ENCODE assay signal across 38 cellular contexts in the genomic region with DNA sequence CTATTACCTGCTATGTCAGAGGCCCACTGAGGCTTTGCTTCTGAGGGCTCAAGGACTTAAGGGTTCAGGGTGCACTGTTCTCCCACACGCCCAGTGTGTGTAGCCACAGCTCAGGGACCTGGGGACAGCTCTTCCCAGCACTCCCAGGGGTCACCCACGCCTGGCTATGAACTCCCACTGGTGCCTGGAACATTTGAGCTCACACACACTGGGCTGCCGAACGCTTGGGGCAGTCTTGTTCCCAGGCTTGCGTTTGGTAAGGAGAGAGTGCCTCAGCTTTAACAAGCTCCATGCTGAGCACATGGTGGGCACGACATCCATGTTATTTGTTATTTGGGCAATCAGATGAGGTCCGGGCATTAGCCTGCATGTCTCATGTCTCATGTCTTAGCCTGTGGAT. TPM values are rescaled to one million over a fixed set of nuclear protein-coding genes. Genes with fewer than 3 reads are reported as not detected.
"Had no signal": no experiment of that assay in that cellular context is flagged by ENCODE, and none has a peak within 500 bp of the region (broad histone marks: within the 10 kb centered on the region; RNA-seq: fewer than 3 reads in every experiment).

No MANE protein-coding gene starts in this region.

- H3K36me3 ChIP-seq: ascending aorta, cardiac muscle cell had no signal

- H3K9me3 Mint-ChIP-seq: activated B cell treated with CpG ODN at 0.5 μM for 24 hours; activated CD4-positive, alpha-beta memory T cell treated with anti-CD3 and anti-CD28 coated beads, Interleukin-2, amount 10 ng/mL, durations not matched to agents 7 days and 5 days; activated CD4-positive, alpha-beta T cell treated with anti-CD3 and anti-CD28 coated beads, Interleukin-2, amount 10 ng/mL, durations not matched to agents 24 days and 14 days; activated naive CD4-positive, alpha-beta T cell treated with anti-CD3 and anti-CD28 coated beads, Interleukin-2, amount 10 ng/mL, durations not matched to agents 7 days and 5 days; activated naive CD4-positive, alpha-beta T cell treated with anti-CD3 and anti-CD28 coated beads, Interleukin-2, amount 50 U/mL, for 24 hours; activated naive CD8-positive, alpha-beta T cell treated with anti-CD3 and anti-CD28 coated beads, Interleukin-2, amount 10 ng/mL, durations not matched to agents 7 days and 5 days; activated naive CD8-positive, alpha-beta T cell treated with anti-CD3 and anti-CD28 coated beads, Interleukin-2, amount 50 U/mL, for 24 hours; activated T-cell treated with anti-CD3 and anti-CD28 coated beads, Interleukin-2, amount 50 U/mL, for 24 hours; activated T-helper 2 cell treated with anti-CD3 and anti-CD28 coated beads, Interferon-gamma antibody, Interleukin-2, Interleukin-4, amounts not matched to agents 10 μg/mL and 5 μg/mL and 100 μg/mL, durations not matched to agents 14 hours and 24 hours and 36 hours; central memory CD8-positive, alpha-beta T cell; T-helper 1 cell treated with Interleukin-12 subunit alpha and Interleukin-12 subunit beta and Interleukin-4 antibody, amounts not matched to agents 30 μg/mL and 1 μg/mL, for 36 hours; T-helper 2 cell treated with Interferon-gamma antibody and Interleukin-4, amounts not matched to agents 5 μg/mL and 100 μg/mL, for 36 hours had no signal

- FAIRE-seq: bronchial epithelial cell, TTC549 had no signal

- H3K4me1 ChIP-seq: ascending aorta had no signal

- H3K27me3 ChIP-seq: ascending aorta, cardiac muscle cell had no signal

- H3K4me3 ChIP-seq: ascending aorta, cardiac muscle cell had no signal

- H3K27me3 Mint-ChIP-seq: activated B cell treated with CpG ODN at 0.5 μM for 24 hours; activated CD8-positive, alpha-beta memory T cell treated with anti-CD3 and anti-CD28 coated beads, Interleukin-2, amount 10 ng/mL, durations not matched to agents 7 days and 5 days; activated naive CD4-positive, alpha-beta T cell treated with anti-CD3 and anti-CD28 coated beads, Interleukin-2, amount 50 U/mL, for 24 hours; activated naive CD8-positive, alpha-beta T cell; activated naive CD8-positive, alpha-beta T cell treated with anti-CD3 and anti-CD28 coated beads, Interleukin-2, amount 50 U/mL, for 24 hours; activated T-cell treated with anti-CD3 and anti-CD28 coated beads, Interleukin-2, amount 50 U/mL, for 24 hours had no signal

- H3K9me3 ChIP-seq: ascending aorta had no signal

- H3K4me3 Mint-ChIP-seq: activated B cell treated with CpG ODN at 0.5 μM for 24 hours; activated CD4-positive, alpha-beta memory T cell treated with anti-CD3 and anti-CD28 coated beads, Interleukin-2, amount 10 ng/mL, durations not matched to agents 7 days and 5 days; activated CD4-positive, alpha-beta T cell treated with anti-CD3 and anti-CD28 coated beads, Interleukin-2, amount 10 ng/mL, durations not matched to agents 24 days and 14 days; activated CD8-positive, alpha-beta memory T cell treated with anti-CD3 and anti-CD28 coated beads, Interleukin-2, amount 10 ng/mL, durations not matched to agents 7 days and 5 days; activated CD8-positive, alpha-beta T cell treated with anti-CD3 and anti-CD28 coated beads, Interleukin-2, amount 10 ng/mL, durations not matched to agents 7 days and 5 days; activated naive CD4-positive, alpha-beta T cell treated with anti-CD3 and anti-CD28 coated beads, Interleukin-2, amount 10 ng/mL, durations not matched to agents 7 days and 5 days; activated naive CD4-positive, alpha-beta T cell treated with anti-CD3 and anti-CD28 coated beads, Interleukin-2, amount 50 U/mL, for 24 hours; activated naive CD8-positive, alpha-beta T cell; activated naive CD8-positive, alpha-beta T cell treated with anti-CD3 and anti-CD28 coated beads, Interleukin-2, amount 10 ng/mL, durations not matched to agents 7 days and 5 days; activated naive CD8-positive, alpha-beta T cell treated with anti-CD3 and anti-CD28 coated beads, Interleukin-2, amount 50 U/mL, for 24 hours; activated T-cell treated with anti-CD3 and anti-CD28 coated beads, Interleukin-2, amount 50 U/mL, for 24 hours; brain; central memory CD8-positive, alpha-beta T cell; T-helper 1 cell treated with Interleukin-12 subunit alpha and Interleukin-12 subunit beta and Interleukin-4 antibody, amounts not matched to agents 30 μg/mL and 1 μg/mL, for 36 hours; T-helper 2 cell treated with Interferon-gamma antibody and Interleukin-4, amounts not matched to agents 5 μg/mL and 100 μg/mL, for 36 hours had no signal

- DNase-seq: activated B cell treated with CpG ODN at 0.5 μM for 24 hours; activated CD4-positive, alpha-beta memory T cell treated with anti-CD3 and anti-CD28 coated beads, Interleukin-2, amount 10 ng/mL, durations not matched to agents 7 days and 5 days; activated CD4-positive, alpha-beta T cell treated with anti-CD3 and anti-CD28 coated beads for 4 hours; activated CD4-positive, alpha-beta T cell treated with anti-CD3 and anti-CD28 coated beads, Interleukin-2, amount 10 ng/mL, durations not matched to agents 24 days and 14 days; activated CD4-positive, alpha-beta T cell treated with anti-CD3 and anti-CD28 coated beads, Interleukin-2, amount 50 U/mL, for 1 hour; activated CD4-positive, alpha-beta T cell treated with anti-CD3 and anti-CD28 coated beads, Interleukin-2, amount 50 U/mL, for 48 hours; activated CD4-positive, CD25-positive, alpha-beta regulatory T cell treated with anti-CD3 and anti-CD28 coated beads, Interleukin-2, amount 50 U/mL, for 72 hours; activated CD8-positive, alpha-beta memory T cell treated with anti-CD3 and anti-CD28 coated beads for 24 hours; activated CD8-positive, alpha-beta memory T cell treated with anti-CD3 and anti-CD28 coated beads, Interleukin-2, amount 10 ng/mL, durations not matched to agents 7 days and 5 days; activated CD8-positive, alpha-beta memory T cell treated with anti-CD3 and anti-CD28 coated beads, Interleukin-2, amount 50 U/mL, for 48 hours; activated CD8-positive, alpha-beta T cell treated with anti-CD3 and anti-CD28 coated beads, Interleukin-2, amount 10 ng/mL, durations not matched to agents 7 days and 5 days; activated effector memory CD4-positive, alpha-beta T cell treated with Interleukin-2 at 50 U/mL for 16 hours; activated gamma-delta T cell; activated naive CD4-positive, alpha-beta T cell treated with anti-CD3 and anti-CD28 coated beads, Interleukin-2, amount 10 ng/mL, durations not matched to agents 7 days and 5 days; activated naive CD4-positive, alpha-beta T cell treated with Interleukin-2 at 50 U/mL for 16 hours; activated naive CD8-positive, alpha-beta T cell treated with anti-CD3 and anti-CD28 coated beads, Interleukin-2, amount 10 ng/mL, durations not matched to agents 7 days and 5 days; activated naive CD8-positive, alpha-beta T cell treated with anti-CD3 and anti-CD28 coated beads, Interleukin-2, amount 50 U/mL, for 24 hours; activated T-cell treated with anti-CD3 and anti-CD28 coated beads, Interleukin-2, amount 50 U/mL, for 24 hours; activated T-cell treated with anti-CD3 and anti-CD28 coated beads, Interleukin-2, amount 50 U/mL, for 48 hours; amygdala; anterior cingulate cortex; caudate nucleus; cerebellar nuclear complex; T-helper 1 cell; T-helper 2 cell; T-helper 9 cell had no signal

- H3K4me1 Mint-ChIP-seq: activated B cell treated with CpG ODN at 0.5 μM for 24 hours; activated CD4-positive, alpha-beta memory T cell treated with anti-CD3 and anti-CD28 coated beads, Interleukin-2, amount 10 ng/mL, durations not matched to agents 7 days and 5 days; activated CD4-positive, alpha-beta T cell treated with anti-CD3 and anti-CD28 coated beads, Interleukin-2, amount 10 ng/mL, durations not matched to agents 24 days and 14 days; activated CD8-positive, alpha-beta memory T cell treated with anti-CD3 and anti-CD28 coated beads, Interleukin-2, amount 10 ng/mL, durations not matched to agents 7 days and 5 days; activated naive CD4-positive, alpha-beta T cell treated with anti-CD3 and anti-CD28 coated beads, Interleukin-2, amount 10 ng/mL, durations not matched to agents 7 days and 5 days; activated naive CD8-positive, alpha-beta T cell treated with anti-CD3 and anti-CD28 coated beads, Interleukin-2, amount 10 ng/mL, durations not matched to agents 7 days and 5 days; activated naive CD8-positive, alpha-beta T cell treated with anti-CD3 and anti-CD28 coated beads, Interleukin-2, amount 50 U/mL, for 24 hours; central memory CD8-positive, alpha-beta T cell had no signal

- H3K27ac ChIP-seq: ascending aorta, cardiac muscle cell, VCaP had no signal

- H3K36me3 Mint-ChIP-seq: activated CD8-positive, alpha-beta memory T cell treated with anti-CD3 and anti-CD28 coated beads, Interleukin-2, amount 10 ng/mL, durations not matched to agents 7 days and 5 days; activated naive CD4-positive, alpha-beta T cell treated with anti-CD3 and anti-CD28 coated beads, Interleukin-2, amount 10 ng/mL, durations not matched to agents 7 days and 5 days; activated naive CD4-positive, alpha-beta T cell treated with anti-CD3 and anti-CD28 coated beads, Interleukin-2, amount 50 U/mL, for 24 hours; activated naive CD8-positive, alpha-beta T cell; activated naive CD8-positive, alpha-beta T cell treated with anti-CD3 and anti-CD28 coated beads, Interleukin-2, amount 10 ng/mL, durations not matched to agents 7 days and 5 days; brain had no signal

- ATAC-seq: activated CD8-positive, alpha-beta memory T cell treated with anti-CD3 and anti-CD28 coated beads, Interleukin-2, amount 10 ng/mL, durations not matched to agents 7 days and 5 days; activated CD8-positive, alpha-beta T cell treated with anti-CD3 and anti-CD28 coated beads, Interleukin-2, amount 10 ng/mL, durations not matched to agents 7 days and 5 days; activated naive CD8-positive, alpha-beta T cell treated with anti-CD3 and anti-CD28 coated beads, Interleukin-2, amount 50 U/mL, for 24 hours had no signal

- H3K27ac Mint-ChIP-seq: activated B cell treated with CpG ODN at 0.5 μM for 24 hours; activated CD4-positive, alpha-beta memory T cell treated with anti-CD3 and anti-CD28 coated beads, Interleukin-2, amount 10 ng/mL, durations not matched to agents 7 days and 5 days; activated CD4-positive, alpha-beta T cell treated with anti-CD3 and anti-CD28 coated beads, Interleukin-2, amount 10 ng/mL, durations not matched to agents 24 days and 14 days; activated CD8-positive, alpha-beta memory T cell treated with anti-CD3 and anti-CD28 coated beads, Interleukin-2, amount 10 ng/mL, durations not matched to agents 7 days and 5 days; activated CD8-positive, alpha-beta T cell treated with anti-CD3 and anti-CD28 coated beads, Interleukin-2, amount 10 ng/mL, durations not matched to agents 7 days and 5 days; activated naive CD4-positive, alpha-beta T cell treated with anti-CD3 and anti-CD28 coated beads, Interleukin-2, amount 10 ng/mL, durations not matched to agents 7 days and 5 days; activated naive CD4-positive, alpha-beta T cell treated with anti-CD3 and anti-CD28 coated beads, Interleukin-2, amount 50 U/mL, for 24 hours; activated naive CD8-positive, alpha-beta T cell; activated naive CD8-positive, alpha-beta T cell treated with anti-CD3 and anti-CD28 coated beads, Interleukin-2, amount 10 ng/mL, durations not matched to agents 7 days and 5 days; activated naive CD8-positive, alpha-beta T cell treated with anti-CD3 and anti-CD28 coated beads, Interleukin-2, amount 50 U/mL, for 24 hours; activated T-cell treated with anti-CD3 and anti-CD28 coated beads, Interleukin-2, amount 50 U/mL, for 24 hours; activated T-helper 2 cell treated with anti-CD3 and anti-CD28 coated beads, Interferon-gamma antibody, Interleukin-2, Interleukin-4, amounts not matched to agents 10 μg/mL and 5 μg/mL and 100 μg/mL, durations not matched to agents 14 hours and 24 hours and 36 hours; brain; T-helper 1 cell treated with Interleukin-12 subunit alpha and Interleukin-12 subunit beta and Interleukin-4 antibody, amounts not matched to agents 30 μg/mL and 1 μg/mL, for 36 hours; T-helper 2 cell treated with Interferon-gamma antibody and Interleukin-4, amounts not matched to agents 5 μg/mL and 100 μg/mL, for 36 hours had no signal

RNA-seq across cellular contexts. Expression of gene STUM, which starts 37.6 kb away (rescaled TPM):
- total RNA-seq: activated CD4-positive, alpha-beta memory T cell treated with anti-CD3 and anti-CD28 coated beads, Interleukin-2, amount 10 ng/mL, durations not matched to agents 7 days and 5 days; activated CD4-positive, alpha-beta T cell treated with anti-CD3 and anti-CD28 coated beads, Interleukin-2, amount 10 ng/mL, durations not matched to agents 24 days and 14 days; activated CD8-positive, alpha-beta memory T cell treated with anti-CD3 and anti-CD28 coated beads, Interleukin-2, amount 10 ng/mL, durations not matched to agents 7 days and 5 days; activated CD8-positive, alpha-beta T cell treated with anti-CD3 and anti-CD28 coated beads, Interleukin-2, amount 10 ng/mL, durations not matched to agents 7 days and 5 days; activated naive CD8-positive, alpha-beta T cell treated with anti-CD3 and anti-CD28 coated beads, Interleukin-2, amount 10 ng/mL, durations not matched to agents 7 days and 5 days; activated T-helper 2 cell treated with anti-CD3 and anti-CD28 coated beads, Interferon-gamma antibody, Interleukin-2, Interleukin-4, amounts not matched to agents 10 μg/mL and 5 μg/mL and 100 μg/mL, durations not matched to agents 14 hours and 24 hours and 36 hours; bronchial epithelial cell had no signal
